8 cellular contexts compared by ENCODE assay signal in the genomic region with DNA sequence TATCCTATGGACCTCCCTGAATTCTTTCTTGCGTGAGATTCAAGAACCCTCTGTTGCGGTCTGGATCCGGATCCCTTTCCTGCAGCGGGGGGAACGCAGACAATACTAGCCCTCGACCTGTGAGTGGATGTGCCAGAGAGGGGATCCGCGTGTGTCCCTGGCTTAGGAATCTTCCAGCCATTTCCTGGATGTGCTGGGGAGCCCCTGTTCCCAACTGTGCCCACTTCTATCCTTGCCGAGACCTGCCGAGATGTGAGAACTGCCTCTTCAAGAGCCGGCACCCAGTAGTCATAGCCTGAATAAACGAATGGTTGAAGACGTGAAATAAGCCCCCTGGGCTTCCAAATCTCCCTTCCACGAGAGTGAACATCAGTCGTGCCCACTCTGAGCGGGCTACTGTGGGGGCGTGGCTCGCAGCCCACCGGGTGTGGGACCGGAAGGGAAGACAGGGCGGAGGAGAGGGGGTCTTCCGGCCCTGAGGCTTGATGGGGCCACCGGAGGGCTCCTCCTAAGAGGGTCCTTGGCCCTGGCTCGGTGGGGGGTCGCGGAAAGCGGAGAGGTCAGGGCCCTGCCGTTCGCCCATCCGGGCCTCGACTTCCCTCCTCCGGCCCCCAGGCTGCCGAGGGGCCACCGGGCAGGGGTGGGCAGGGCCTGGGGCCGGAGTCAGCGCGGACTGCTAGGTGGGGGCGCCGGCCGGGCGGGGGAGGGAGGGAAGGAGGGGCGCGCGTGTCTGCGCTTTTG. TPM values are rescaled to one million over a fixed set of nuclear protein-coding genes. Genes with fewer than 3 reads are reported as not detected.
DNase-seq lines count a peak whose midpoint lies in the region; ATAC-seq lines count a peak whose summit lies in the region.

No MANE protein-coding gene starts in this region.

- H3K27me3 ChIP-seq in HUES48 (ENCODE audit: control insufficient read depth, insufficient read depth, low read length) = peaks cover 4% of the 10 kb centered on the region; the same call in 1 of the 2 replicates
- H3K27me3 ChIP-seq in mucosa of stomach (ENCODE audit: control insufficient read depth, insufficient read depth, low read length) = peaks cover 25% of the 10 kb centered on the region

- no peak for DNase-seq in H4 (ENCODE audit: low spot score)
- no peak for DNase-seq in C1 segment of cervical spinal cord (lab: John Stamatoyannopoulos, UW)
- no peak for DNase-seq in epidermal melanocyte (ENCODE audit: insufficient read length, low spot score)

- H3K36me3 Mint-ChIP-seq in dendritic cell treated with granulocyte-macrophage colony-stimulating factor and Interleukin-4, amounts not matched to agents 40 ng/mL and 50 ng/mL, for 4 days (ENCODE audit: low read depth) = no peaks in the 10 kb centered on the region

- H3K27me3 Mint-ChIP-seq in dendritic cell treated with granulocyte-macrophage colony-stimulating factor and Interleukin-4, amounts not matched to agents 40 ng/mL and 50 ng/mL, for 4 days = peaks cover 58% of the 10 kb centered on the region

- ATAC-seq in GM19023 (IDR thresholded peaks at IDR 0.05; ENCODE audit: unreplicated experiment) = peak; percentile 26
- ATAC-seq in HG03095 (IDR thresholded peaks at IDR 0.05; ENCODE audit: unreplicated experiment) = no peak

- peaks cover 15% of the 10 kb centered on the region for H3K36me3 ChIP-seq in HUES48 (ENCODE audit: control insufficient read depth, insufficient read depth, low read length)
- H3K36me3 ChIP-seq in mucosa of stomach (ENCODE audit: control insufficient read depth, insufficient read depth, low read length) = no peaks in the 10 kb centered on the region

- intact Hi-C loops in dendritic cell treated with granulocyte-macrophage colony-stimulating factor and Interleukin-4, amounts not matched to agents 40 ng/mL and 50 ng/mL, for 4 days (cut with micrococcal nuclease) = loop anchor here (10.0 kb wide), 1 partner anchor 74 kb away; a partner anchor contains a TSS

- H3K9ac ChIP-seq in HUES48 (ENCODE audit: low read depth, low read length) (no peak overlapping the region), mucosa of stomach (ENCODE audit: low read length) (peak overlapping the region; percentile 61)

- H3K9me3 Mint-ChIP-seq in dendritic cell treated with granulocyte-macrophage colony-stimulating factor and Interleukin-4, amounts not matched to agents 40 ng/mL and 50 ng/mL, for 4 days = no peaks in the 10 kb centered on the region

- H3K9me3 ChIP-seq in HUES48 (ENCODE audit: control insufficient read depth, insufficient read depth, low read length) (no peaks in the 10 kb centered on the region), mucosa of stomach (ENCODE audit: control insufficient read depth, low read length) (no peaks in the 10 kb centered on the region)

- H3K4me3 ChIP-seq in HUES48 (ENCODE audit: low read depth, low read length) = peak overlapping the region; percentile 92
- no peak overlapping the region for H3K4me3 ChIP-seq in mucosa of stomach (ENCODE audit: low read length)

- H3K27ac Mint-ChIP-seq in dendritic cell treated with granulocyte-macrophage colony-stimulating factor and Interleukin-4, amounts not matched to agents 40 ng/mL and 50 ng/mL, for 4 days = no peak overlapping the region

- peaks cover 27% of the 10 kb centered on the region for H3K4me1 Mint-ChIP-seq in dendritic cell treated with granulocyte-macrophage colony-stimulating factor and Interleukin-4, amounts not matched to agents 40 ng/mL and 50 ng/mL, for 4 days (ENCODE audit: low read depth)

- H3K4me3 Mint-ChIP-seq in dendritic cell treated with granulocyte-macrophage colony-stimulating factor and Interleukin-4, amounts not matched to agents 40 ng/mL and 50 ng/mL, for 4 days = peak overlapping the region; percentile 79

- H3K4me1 ChIP-seq in HUES48 (ENCODE audit: control insufficient read depth, insufficient read depth, low read length) = peaks cover 10% of the 10 kb centered on the region
- H3K4me1 ChIP-seq in mucosa of stomach (ENCODE audit: control insufficient read depth, insufficient read depth, low read length) = peaks cover 7% of the 10 kb centered on the region

- peak overlapping the region; percentile 28 for H3K27ac ChIP-seq in HUES48 (ENCODE audit: low read depth, low read length)

RNA-seq across cellular contexts. Expression of a gene that starts 1.3 kb away (rescaled TPM):
- total RNA-seq in H4 (2014; rRNA removed; shearing (Covaris generic)) = 5.0 and 5.2 TPM in 2 replicates

RNA-seq across cellular contexts. Expression of a gene that starts 14.9 kb away (rescaled TPM):
- total RNA-seq in H4 (2014; rRNA removed; shearing (Covaris generic)) = not detected in 2 replicates

RNA-seq across cellular contexts. Expression of a gene that starts 39.7 kb away (rescaled TPM):
- total RNA-seq in H4 (2014; rRNA removed; shearing (Covaris generic)) = 0.10 and 0.14 TPM in 2 replicates

RNA-seq across cellular contexts. Expression of a gene that starts 51.3 kb away (rescaled TPM):
- total RNA-seq in H4 (2014; rRNA removed; shearing (Covaris generic)) = 462 and 489 TPM in 2 replicates
